ENCODE assay signal across 9 cellular contexts in the genomic region with DNA sequence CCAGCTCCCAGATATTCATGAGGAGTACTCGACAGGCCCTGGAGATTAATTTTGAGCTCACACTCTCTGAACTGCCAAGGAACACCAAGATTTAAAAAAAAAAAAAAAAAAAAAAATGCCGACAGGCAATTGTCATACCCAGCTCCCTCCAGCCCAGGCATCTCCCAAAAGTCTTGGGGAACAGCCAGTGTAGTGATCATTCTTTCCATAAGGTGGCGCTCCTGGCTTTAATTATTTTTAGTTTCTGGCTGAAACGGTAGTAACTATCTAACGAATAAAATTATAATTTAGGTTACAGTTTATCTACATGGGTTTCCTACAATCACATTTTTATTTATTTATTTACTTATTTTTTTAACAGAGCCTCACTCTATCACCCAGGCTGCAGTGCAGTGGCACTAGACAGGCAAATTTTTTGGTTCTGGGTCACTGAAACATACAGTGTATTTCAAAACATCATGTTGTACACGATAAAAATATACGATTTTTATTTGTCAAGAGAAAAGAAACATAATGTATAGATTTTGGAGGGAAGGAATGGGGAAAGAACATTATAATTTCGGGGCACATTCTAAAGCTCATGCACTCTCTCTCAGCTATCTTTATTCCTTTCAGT.
DNase-seq lines count a peak whose midpoint lies in the region; ATAC-seq and TF ChIP-seq lines count a peak whose summit lies in the region.
"Had no signal": no experiment of that assay in that cellular context is flagged by ENCODE, and none has a peak within 500 bp of the region (broad histone marks: within the 10 kb centered on the region; RNA-seq: fewer than 3 reads in every experiment).

No MANE protein-coding gene starts in this region.

- peak; percentile 52 for ATAC-seq in foreskin keratinocyte
- no peak for ATAC-seq in GM18520 (IDR thresholded peaks at IDR 0.05; ENCODE audit: unreplicated experiment)
- ATAC-seq in HG03159 (IDR thresholded peaks at IDR 0.05; ENCODE audit: unreplicated experiment): no peak

- no peaks in the 10 kb centered on the region for H3K9me3 ChIP-seq in parathyroid adenoma (ENCODE audit: control insufficient read depth, low read length)

- TF ChIP-seq CTCF in foreskin keratinocyte (conservative IDR thresholded peaks at IDR 0.05) (peak; percentile 80), parathyroid adenoma (IDR thresholded peaks at IDR 0.05) (peak; percentile 67)

- no peak overlapping the region for H2AFZ ChIP-seq in parathyroid adenoma

- H3K79me2 ChIP-seq in parathyroid adenoma: no peaks in the 10 kb centered on the region

- H3K4me3 ChIP-seq in parathyroid adenoma (ENCODE audit: low read depth, low read length): no peak overlapping the region

- no peaks in the 10 kb centered on the region for H3K4me1 ChIP-seq in foreskin keratinocyte
- no peaks in the 10 kb centered on the region for H3K4me1 ChIP-seq in parathyroid adenoma

- H3K4me2 ChIP-seq in parathyroid adenoma (ENCODE audit: low read length): no peak overlapping the region

- no peaks in the 10 kb centered on the region for H3K36me3 ChIP-seq in parathyroid adenoma (ENCODE audit: control insufficient read depth, insufficient read depth, low read length)

- peak; percentile 53 for DNase-seq in activated CD8-positive, alpha-beta memory T cell treated with anti-CD3 and anti-CD28 coated beads, Interleukin-2, amount 50 U/mL, for 48 hours
- DNase-seq in activated CD8-positive, alpha-beta memory T cell treated with anti-CD3 and anti-CD28 coated beads, Interleukin-2, amount 50 U/mL, for 4 hours: no peak
- DNase-seq in M059J (ENCODE audit: low read depth) (peak; percentile 36), UCSD-AML1 (lab: John Stamatoyannopoulos, UW; ENCODE audit: unreplicated experiment) (peak; percentile 16), foreskin keratinocyte (peak in 1 of 2 donors; percentile 54)

- H3K9ac ChIP-seq in parathyroid adenoma: no peak overlapping the region

- no peak overlapping the region for H3K27ac ChIP-seq in foreskin keratinocyte
- no peak overlapping the region for H3K27ac ChIP-seq in parathyroid adenoma
- H3K27ac ChIP-seq: epithelial cell of prostate had no signal

- H3K27me3 ChIP-seq in foreskin keratinocyte (peaks cover 6% of the 10 kb centered on the region), parathyroid adenoma (ENCODE audit: control insufficient read depth, insufficient read depth, low read length) (no peaks in the 10 kb centered on the region)
